In the genomic region with DNA sequence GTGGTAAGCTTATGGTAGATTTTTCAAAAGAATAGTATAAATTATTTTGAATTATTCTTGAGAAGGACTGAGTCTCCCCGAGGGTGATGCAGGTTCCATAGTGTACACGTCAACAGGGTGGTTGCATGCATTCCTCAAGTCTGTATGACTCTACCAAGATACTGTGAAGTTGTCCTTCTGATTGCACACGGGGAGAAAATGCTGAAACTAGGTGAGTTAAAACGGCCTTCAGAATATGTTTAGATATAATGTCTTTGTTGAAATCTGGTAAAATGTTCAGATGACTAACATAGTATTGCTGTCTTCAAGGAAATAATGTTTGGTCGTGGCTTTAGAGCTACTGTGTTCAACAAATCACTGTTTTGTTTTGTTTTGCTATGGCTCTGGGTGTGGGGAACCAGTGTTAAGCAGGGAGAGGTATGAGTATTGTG, we compare ENCODE assay signal across 8 cellular contexts. TPM values are rescaled to one million over a fixed set of nuclear protein-coding genes. Genes with fewer than 3 reads are reported as not detected.
DNase-seq lines count a peak whose midpoint lies in the region; ATAC-seq lines count a peak whose summit lies in the region.

No MANE protein-coding gene starts in this region.

- POLR2A ChIA-PET in T-cell (lab: Charles Lee): interaction anchor here (0.6 to 1.1 kb wide), 3 partner anchors 9 to 43 kb away, joined by 3 read pairs; no protein-coding TSS in a partner anchor

- DNase-seq in T-cell (no peak), SKM-1 treated with dmso at 0.1 percent for 144 hours (lab: John Stamatoyannopoulos, UW; ENCODE audit: unreplicated experiment) (no peak), mucosa of gallbladder (ENCODE audit: low spot score) (no peak)
- no peak for DNase-seq in natural killer cell treated with Interleukin-12 subunit alpha and Interleukin-12 subunit beta and Interleukin-15 and Interleukin-18, amount 100 ng/mL, for 72 hours (ENCODE audit: low spot score)

- H3K9me3 Mint-ChIP-seq in T-cell: no peaks in the 10 kb centered on the region
- H3K9me3 Mint-ChIP-seq in natural killer cell treated with Interleukin-12 subunit alpha and Interleukin-12 subunit beta and Interleukin-15 and Interleukin-18, amount 100 ng/mL, for 72 hours: peaks cover 2% of the 10 kb centered on the region

- H3K27me3 Mint-ChIP-seq in T-cell: no peaks in the 10 kb centered on the region
- H3K27me3 Mint-ChIP-seq in natural killer cell treated with Interleukin-12 subunit alpha and Interleukin-12 subunit beta and Interleukin-15 and Interleukin-18, amount 100 ng/mL, for 72 hours: no peaks in the 10 kb centered on the region

- peaks cover 7% of the 10 kb centered on the region for H3K36me3 Mint-ChIP-seq in T-cell
- peaks cover 6% of the 10 kb centered on the region for H3K36me3 Mint-ChIP-seq in natural killer cell treated with Interleukin-12 subunit alpha and Interleukin-12 subunit beta and Interleukin-15 and Interleukin-18, amount 100 ng/mL, for 72 hours

- ATAC-seq in GM18858 (IDR thresholded peaks at IDR 0.05; ENCODE audit: unreplicated experiment) (peak; percentile 17), HG02678 (IDR thresholded peaks at IDR 0.05; ENCODE audit: unreplicated experiment) (peak; percentile 27), T-cell (replicated peaks in 1 of 4) (no peak), HG03460 (IDR thresholded peaks at IDR 0.05; ENCODE audit: unreplicated experiment) (no peak), GM18861 (IDR thresholded peaks at IDR 0.05; ENCODE audit: unreplicated experiment) (no peak)
- peak; percentile 60 to 70 for ATAC-seq in natural killer cell treated with Interleukin-12 subunit alpha and Interleukin-12 subunit beta and Interleukin-15 and Interleukin-18, amount 100 ng/mL, for 72 hours

- peaks cover 92 to 98% (median 97%) of the 10 kb centered on the region in 3 donors for H3K4me1 Mint-ChIP-seq in T-cell
- peaks cover 87 to 95% of the 10 kb centered on the region in 2 donors for H3K4me1 Mint-ChIP-seq in natural killer cell treated with Interleukin-12 subunit alpha and Interleukin-12 subunit beta and Interleukin-15 and Interleukin-18, amount 100 ng/mL, for 72 hours (ENCODE audit: low read depth in 2 of 2)

- CTCF ChIA-PET in T-cell (lab: Charles Lee): interaction anchor here (0.6 to 1.5 kb wide), 8 partner anchors 18 to 199 kb away, joined by 3 read pairs; no protein-coding TSS in a partner anchor

- peak overlapping the region; percentile 95 to 98 for H3K27ac Mint-ChIP-seq in T-cell
- peak overlapping the region; percentile 94 to 99 for H3K27ac Mint-ChIP-seq in natural killer cell treated with Interleukin-12 subunit alpha and Interleukin-12 subunit beta and Interleukin-15 and Interleukin-18, amount 100 ng/mL, for 72 hours

- H3K4me3 Mint-ChIP-seq in T-cell: peak overlapping the region; percentile 74 to 89 (median 85)
- H3K4me3 Mint-ChIP-seq in natural killer cell treated with Interleukin-12 subunit alpha and Interleukin-12 subunit beta and Interleukin-15 and Interleukin-18, amount 100 ng/mL, for 72 hours: peak overlapping the region; percentile 92

RNA-seq across cellular contexts. Expression of gene TNFAIP8, which starts 22.4 kb away (rescaled TPM):
- total RNA-seq in T-cell (100 to 1,000 TPM; 128 to 145 (median 135) TPM), mucosa of gallbladder (17.1 TPM)
- total RNA-seq in natural killer cell treated with Interleukin-12 subunit alpha and Interleukin-12 subunit beta and Interleukin-15 and Interleukin-18, amount 100 ng/mL, for 72 hours: 100 to 1,000 TPM; 131 to 333 TPM

Comparison
In these comparisons a context has a peak if more than half of its experiments do, and no peak if none do; other contexts are left out.
1. ATAC-seq: peak in GM18858 (single experiment), HG02678 (single experiment) and natural killer cell treated with Interleukin-12 subunit alpha and Interleukin-12 subunit beta and Interleukin-15 and Interleukin-18, amount 100 ng/mL, for 72 hours (2 of 2); none in T-cell (0 of 4), HG03460 (single experiment) and GM18861 (single experiment).